ENCODE assay signal across 8 cellular contexts in genomic region chr10:119209736-119210355, GRCh38. TPM values are rescaled to one million over a fixed set of nuclear protein-coding genes. Genes with fewer than 3 reads are reported as not detected.
DNase-seq lines count a peak whose midpoint lies in the region; ATAC-seq, FAIRE-seq and TF ChIP-seq lines count a peak whose summit lies in the region.

No MANE protein-coding gene starts in this region.

- TF ChIP-seq EP300 in neural cell (conservative IDR thresholded peaks at IDR 0.05; ENCODE audit: poor library complexity, severe bottlenecking): no peak

- H3K4me3 ChIP-seq in BE2C (ENCODE audit: low read depth, low read length) (peak overlapping the region; percentile 81), colonic mucosa (no peak overlapping the region), neural cell (ENCODE audit: low read length) (peak overlapping the region; percentile 77)

- peaks cover 11% of the 10 kb centered on the region for H3K79me2 ChIP-seq in neural cell (replicated peaks; ENCODE audit: insufficient read depth, low read length)

- ATAC-seq in HG03097 (IDR thresholded peaks at IDR 0.05; ENCODE audit: low FRiP score, unreplicated experiment): no peak

- H3F3A ChIP-seq in neural cell (ENCODE audit: insufficient read depth, low read length, poor library complexity, severe bottlenecking): peaks cover 4% of the 10 kb centered on the region

- no peaks in the 10 kb centered on the region for H3K36me3 ChIP-seq in BE2C
- no peaks in the 10 kb centered on the region for H3K36me3 ChIP-seq in KOPT-K1 (ENCODE audit: insufficient read depth, low read length)
- H3K36me3 ChIP-seq in colonic mucosa: no peaks in the 10 kb centered on the region
- H3K36me3 ChIP-seq in neural cell (ENCODE audit: insufficient read depth, low read length): no peaks in the 10 kb centered on the region

- H2AFZ ChIP-seq in neural cell (ENCODE audit: low read depth, low read length): no peak overlapping the region

- H4K20me1 ChIP-seq in neural cell (ENCODE audit: insufficient read depth): no peaks in the 10 kb centered on the region

- no peak for TF ChIP-seq RAD21 in neural cell (conservative IDR thresholded peaks at IDR 0.05)

- no peak for TF ChIP-seq CTCF in BE2C (IDR thresholded peaks at IDR 0.05; ENCODE audit: low read depth, low read length)
- TF ChIP-seq CTCF in colonic mucosa (IDR thresholded peaks at IDR 0.05): peak; percentile 2
- peak; percentile 43 for TF ChIP-seq CTCF in neural cell (IDR thresholded peaks at IDR 0.05; ENCODE audit: poor library complexity, severe bottlenecking)

- DNase-seq in BE2C: no peak
- DNase-seq in colonic mucosa: no peak
- DNase-seq in central memory CD4-positive, alpha-beta T cell: no peak
- no peak for DNase-seq in RCC 7860 (ENCODE audit: low spot score)
- no peak for DNase-seq in SHP77 treated with DMSO at 0.1 percent for 48 hours (lab: John Stamatoyannopoulos, UW)

- H3K9me3 ChIP-seq in BE2C (no peaks in the 10 kb centered on the region), KOPT-K1 (ENCODE audit: insufficient read depth, low read length, poor library complexity, severe bottlenecking) (no peaks in the 10 kb centered on the region), colonic mucosa (no peaks in the 10 kb centered on the region), neural cell (ENCODE audit: low read length) (no peaks in the 10 kb centered on the region)

- H3K4me2 ChIP-seq in neural cell (ENCODE audit: low read length): peak overlapping the region; percentile 80

- H3K27me3 ChIP-seq in BE2C (no peaks in the 10 kb centered on the region), colonic mucosa (no peaks in the 10 kb centered on the region), neural cell (ENCODE audit: insufficient read depth, low read depth, low read length) (no peaks in the 10 kb centered on the region)

- H3K9ac ChIP-seq in colonic mucosa (ENCODE audit: low read depth in 2 of 2, low read length in 2 of 2) (peak overlapping the region; percentile 38 to 68), neural cell (ENCODE audit: low read length) (peak overlapping the region; percentile 84)

- H3K4me1 ChIP-seq in BE2C (peaks cover 14% of the 10 kb centered on the region), colonic mucosa (no peaks in the 10 kb centered on the region)

- H3K27ac ChIP-seq in KOPT-K1 (ENCODE audit: low read depth, low read length, poor library complexity, severe bottlenecking): peak overlapping the region; percentile 92
- peak overlapping the region; percentile 94 for H3K27ac ChIP-seq in colonic mucosa
- H3K27ac ChIP-seq in neural cell (ENCODE audit: low read length): peak overlapping the region; percentile 27

- H3K9me2 ChIP-seq in neural cell (ENCODE audit: insufficient read depth, low read length): no peaks in the 10 kb centered on the region

- no peak for FAIRE-seq in RCC 7860 (lab: Jason Lieb, UNC)

- intact Hi-C loops in colonic mucosa (cut with DNase I): no loop called here

TF ChIP-seq in neural cell, 6 proteins besides CTCF, POLR2A, EP300 and RAD21:
- TF ChIP-seq POLR2AphosphoS5 (IDR thresholded peaks at IDR 0.05): no peak
- peak; percentile 13 for TF ChIP-seq SMC3 (conservative IDR thresholded peaks at IDR 0.05; ENCODE audit: poor library complexity)
- TF ChIP-seq EZH2 (IDR thresholded peaks at IDR 0.05; ENCODE audit: borderline replicate concordance, insufficient read depth, low read length, poor library complexity, severe bottlenecking): no peak
- TF ChIP-seq MXI1 (conservative IDR thresholded peaks at IDR 0.05; ENCODE audit: poor library complexity, severe bottlenecking): no peak
- TF ChIP-seq TAF1 (IDR thresholded peaks at IDR 0.05; ENCODE audit: low read depth): no peak
TF ChIP-seq in neural cell: peak in this region for 1.

RNA-seq across cellular contexts. Expression of gene GRK5, which starts 2.5 kb away (rescaled TPM):
- polyA plus RNA-seq in BE2C (2012; ENCODE audit: insufficient read depth, insufficient read length, low read depth): 2.5 TPM
- 10 to 100 TPM in 1 of 2 donors, 1 to 10 TPM in 1; 4.6 to 12.7 TPM for total RNA-seq in colonic mucosa
- 26.1 and 34.9 TPM in 2 replicates for polyA plus RNA-seq in neural cell
- polyA minus RNA-seq in neural cell: 30.4 and 33.7 TPM in 2 replicates

RNA-seq across cellular contexts. Expression of gene PRDX3, which starts 31.2 kb away (rescaled TPM):
- 99.1 TPM for polyA plus RNA-seq in BE2C (2012; ENCODE audit: insufficient read depth, insufficient read length, low read depth)
- 100 to 1,000 TPM; 147 to 156 TPM for total RNA-seq in colonic mucosa
- 234 and 258 TPM in 2 replicates for polyA plus RNA-seq in neural cell
- 120 and 121 TPM in 2 replicates for polyA minus RNA-seq in neural cell

RNA-seq across cellular contexts. Expression of gene SFXN4, which starts 44.3 kb away (rescaled TPM):
- 43.2 TPM for polyA plus RNA-seq in BE2C (2012; ENCODE audit: insufficient read depth, insufficient read length, low read depth)
- total RNA-seq in colonic mucosa: 10 to 100 TPM; 29.4 to 37.2 TPM
- polyA plus RNA-seq in neural cell: 21.7 and 23.7 TPM in 2 replicates
- polyA minus RNA-seq in neural cell: 11.0 and 22.0 TPM in 2 replicates

Comparison
In these comparisons a context has a peak if more than half of its experiments do, and no peak if none do; other contexts are left out.
1. H3K27ac ChIP-seq: peak in every context shown above with its lines; median percentile 94 in colonic mucosa; 92 in KOPT-K1; 27 in neural cell.